ENCODE assay signal across 11 cellular contexts in the genomic region with DNA sequence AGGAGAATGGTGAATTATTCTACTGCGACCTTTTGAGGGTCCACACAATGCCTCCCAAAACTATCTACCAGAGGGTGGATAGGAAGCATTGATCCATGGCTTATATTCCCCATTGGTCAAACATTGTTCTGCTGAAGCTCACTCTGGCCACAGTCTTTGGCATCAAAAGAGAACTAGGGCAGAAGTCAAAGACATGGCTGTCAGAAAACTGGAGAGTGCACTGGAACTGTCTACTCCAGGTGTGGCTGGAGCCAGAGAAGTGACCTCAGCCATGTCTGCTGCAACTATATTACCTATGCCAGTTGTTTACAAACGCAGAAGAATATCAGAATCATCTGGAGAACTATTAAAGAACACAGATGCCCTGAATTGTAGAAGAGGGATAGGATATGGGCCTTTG.
"Had no signal": no experiment of that assay in that cellular context is flagged by ENCODE, and none has a peak within 500 bp of the region (broad histone marks: within the 10 kb centered on the region; RNA-seq: fewer than 3 reads in every experiment).

No MANE protein-coding gene starts in this region.

- H3K36me3 ChIP-seq: HAP-1 had no signal

- H3K4me2 ChIP-seq: GM23338 had no signal

- H3K4me3 ChIP-seq: GM23248, GM23338, HAP-1 had no signal

- H3K4me1 ChIP-seq: HAP-1 had no signal

- H3K9me3 ChIP-seq: HAP-1 had no signal

- FAIRE-seq: H1, H54 had no signal

- H3K4me1 Mint-ChIP-seq: GM23338, H9 had no signal

- H3K9me3 Mint-ChIP-seq: GM23338, H9, HFFc6 had no signal

- H2AFZ ChIP-seq: GM23248, GM23338 had no signal

- H3K27ac Mint-ChIP-seq: GM23338, H9, HFFc6 had no signal

- DNase-seq: GM23248, GOT3, H7, H9, HCEC 1CT, HFFc6 had no signal

- ATAC-seq: GM23338, HCT116 had no signal

- H3K27ac ChIP-seq: GM23248 had no signal

- H3K4me3 Mint-ChIP-seq: GM23338, H9, HFFc6 had no signal

- H3K9ac ChIP-seq: GM23248 had no signal
